Comparison of ENCODE assay signal across 17 cellular contexts in genomic region chr1:226627924-226628623, GRCh38.
DNase-seq lines count a peak whose midpoint lies in the region; ATAC-seq and TF ChIP-seq lines count a peak whose summit lies in the region.
"Had no signal": no experiment of that assay in that cellular context is flagged by ENCODE, and none has a peak within 500 bp of the region (broad histone marks: within the 10 kb centered on the region; RNA-seq: fewer than 3 reads in every experiment).

No MANE protein-coding gene starts in this region.

- H3K9me3 ChIP-seq in left lung = no peaks in the 10 kb centered on the region
- H3K9me3 ChIP-seq in stomach = no peaks in the 10 kb centered on the region
- H3K9me3 ChIP-seq: left ventricle myocardium inferior, SJSA1 had no signal

- no peaks in the 10 kb centered on the region for H3K27me3 ChIP-seq in left lung
- H3K27me3 ChIP-seq in stomach = no peaks in the 10 kb centered on the region
- H3K27me3 ChIP-seq: hepatocyte, SJSA1 had no signal

- DNase-seq in left ventricle myocardium superior (peak; percentile 15), left cardiac atrium (no peak), left lung (peak; percentile 25 to 51), stomach (no peak), A172 (ENCODE audit: low spot score) (no peak), NCI-H524 (lab: John Stamatoyannopoulos, UW) (no peak)
- no peak for DNase-seq in activated CD4-positive, alpha-beta T cell treated with anti-CD3 and anti-CD28 coated beads, Interleukin-2, amount 10 ng/mL, durations not matched to agents 24 days and 14 days
- DNase-seq: activated gamma-delta T cell treated with Interleukin-2 at 50 U/mL for 16 hours, cerebellar nuclear complex, HFFc6, left ventricle myocardium inferior, NCI-H526, occipital lobe had no signal

- 76 to 80% (median 80%) methylated on average over 10 to 11 of the region's 11 CpGs for whole genome bisulfite sequencing in stomach, 5 donors

- no peak overlapping the region for H3K4me3 Mint-ChIP-seq in activated CD4-positive, alpha-beta T cell treated with anti-CD3 and anti-CD28 coated beads, Interleukin-2, amount 10 ng/mL, durations not matched to agents 24 days and 14 days
- H3K4me3 Mint-ChIP-seq: CD8-positive, alpha-beta memory T cell; HFFc6 had no signal

- H3K9me3 Mint-ChIP-seq in activated CD4-positive, alpha-beta T cell treated with anti-CD3 and anti-CD28 coated beads, Interleukin-2, amount 10 ng/mL, durations not matched to agents 24 days and 14 days = no peaks in the 10 kb centered on the region
- H3K9me3 Mint-ChIP-seq: CD8-positive, alpha-beta memory T cell; HFFc6 had no signal

- H3K27ac ChIP-seq in left lung (no peak overlapping the region), stomach (peak overlapping the region in 3 of 5 donors; percentile 31 to 85 (median 42))
- H3K27ac ChIP-seq: hepatocyte, left ventricle myocardium inferior, SJSA1 had no signal

- ATAC-seq in left ventricle myocardium superior = no peak
- no peak for ATAC-seq in left cardiac atrium
- no peak for ATAC-seq in left lung
- no peak for ATAC-seq in GM21786 (IDR thresholded peaks at IDR 0.05; ENCODE audit: unreplicated experiment)

- TF ChIP-seq CTCF in left lung (IDR thresholded peaks at IDR 0.05) (no peak), stomach (IDR thresholded peaks at IDR 0.05) (no peak)

- H3K4me3 ChIP-seq in left lung (no peak overlapping the region), stomach (no peak overlapping the region)
- H3K4me3 ChIP-seq: hepatocyte, left ventricle myocardium inferior, SJSA1 had no signal

- H3K4me1 Mint-ChIP-seq in activated CD4-positive, alpha-beta T cell treated with anti-CD3 and anti-CD28 coated beads, Interleukin-2, amount 10 ng/mL, durations not matched to agents 24 days and 14 days = peaks cover 33% of the 10 kb centered on the region

- H3K27ac Mint-ChIP-seq in activated CD4-positive, alpha-beta T cell treated with anti-CD3 and anti-CD28 coated beads, Interleukin-2, amount 10 ng/mL, durations not matched to agents 24 days and 14 days = peak overlapping the region; percentile 70
- H3K27ac Mint-ChIP-seq: HFFc6 had no signal

- TF ChIP-seq EP300 in stomach (IDR thresholded peaks at IDR 0.05) = no peak

- peaks cover 6% of the 10 kb centered on the region for H3K27me3 Mint-ChIP-seq in activated CD4-positive, alpha-beta T cell treated with anti-CD3 and anti-CD28 coated beads, Interleukin-2, amount 10 ng/mL, durations not matched to agents 24 days and 14 days

- intact Hi-C loops in left ventricle myocardium superior (cut with micrococcal nuclease) (no loop called here), left cardiac atrium (cut with DNase I) (no loop called here), left lung (cut with DNase I) (no loop called here), stomach (cut with DNase I; ENCODE audit: low total_unique reads) (no loop called here)
- intact Hi-C loops in activated CD4-positive, alpha-beta T cell treated with anti-CD3 and anti-CD28 coated beads, Interleukin-2, amount 10 ng/mL, durations not matched to agents 24 days and 14 days (cut with micrococcal nuclease) = loop anchor here (2.0 to 5.0 kb wide), 5 partner anchors 15 to 254 kb away; no protein-coding TSS in a partner anchor

- H3K4me1 ChIP-seq in left lung (peaks cover 0 to 8% of the 10 kb centered on the region in 2 donors), stomach (peaks cover 12 to 54% (median 27%) of the 10 kb centered on the region in 4 donors)
- H3K4me1 ChIP-seq: SJSA1 had no signal

- H3K36me3 Mint-ChIP-seq in activated CD4-positive, alpha-beta T cell treated with anti-CD3 and anti-CD28 coated beads, Interleukin-2, amount 10 ng/mL, durations not matched to agents 24 days and 14 days (ENCODE audit: low read depth) = peaks cover 27% of the 10 kb centered on the region

- H3K36me3 ChIP-seq in left lung (peaks cover 0 to 13% of the 10 kb centered on the region in 2 donors), stomach (peaks cover 0 to 7% (median 3%) of the 10 kb centered on the region in 4 donors)
- H3K36me3 ChIP-seq: left ventricle myocardium inferior, SJSA1 had no signal

- TF ChIP-seq POLR2A in stomach (IDR thresholded peaks at IDR 0.05) = no peak

Comparison
In these comparisons a context has a peak if more than half of its experiments do, and no peak if none do; other contexts are left out.
1. DNase-seq: peak in left ventricle myocardium superior (single experiment) and left lung (2 of 2); none in left cardiac atrium (single experiment), activated CD4-positive, alpha-beta T cell treated with anti-CD3 and anti-CD28 coated beads, Interleukin-2, amount 10 ng/mL, durations not matched to agents 24 days and 14 days (single experiment), stomach (single experiment), A172 (single experiment) and NCI-H524 (0 of 2).
2. H3K27ac ChIP-seq: peak in stomach (3 of 5); none in left lung (0 of 2).